In genomic region chr5:69234457-69235268, GRCh38 we compare ENCODE assay signal across 1 cellular context.
TF ChIP-seq lines count a peak whose summit lies in the region.

Gene CDK7, plus strand, starts transcription at chr5:69234886. Its CDS starts 90 bp downstream, at chr5:69234976.

TF ChIP-seq in HEK293, 187 proteins besides CTCF, POLR2A, EP300 and RAD21 (continued from another document and continues in another):
- TF ChIP-seq ZBTB11 (tag by site-specific recombination; conservative IDR thresholded peaks at IDR 0.05; ENCODE audit: low read depth), result peak; percentile 97
- peak; percentile 85 for TF ChIP-seq PRDM10 (tag by site-specific recombination; IDR thresholded peaks at IDR 0.05)
- TF ChIP-seq ZNF2 (tag by site-specific recombination; IDR thresholded peaks at IDR 0.05), result peak; percentile 74
- TF ChIP-seq ZNF580 (tag by site-specific recombination; IDR thresholded peaks at IDR 0.05), result peak; percentile 62; the same call in 1 of the 2 replicates
- no peak for TF ChIP-seq MEIS1 (CRISPR knock-in tag; IDR thresholded peaks at IDR 0.05; ENCODE audit: borderline replicate concordance)
- no peak for TF ChIP-seq ZNF621 (tag by site-specific recombination; IDR thresholded peaks at IDR 0.05)
- no peak for TF ChIP-seq ZNF549 (tag by site-specific recombination; IDR thresholded peaks at IDR 0.05)
- TF ChIP-seq KLF1 (tag by site-specific recombination; IDR thresholded peaks at IDR 0.05), result peak; percentile 35; the same call in 1 of the 2 replicates
- TF ChIP-seq REPIN1 (tag by site-specific recombination; IDR thresholded peaks at IDR 0.05; ENCODE audit: low read depth), result 0 out of 2 replicates have a peak, but pooled peaks have one; percentile 11
- TF ChIP-seq ZNF324 (tag by site-specific recombination; IDR thresholded peaks at IDR 0.05), result 0 out of 2 replicates have a peak, but pooled peaks have one; percentile 62
- peak; percentile 45; the same call in 1 of the 2 replicates for TF ChIP-seq REST (tag by site-specific recombination; IDR thresholded peaks at IDR 0.05)
- peak; percentile 82 for TF ChIP-seq ZFHX2 (tag by site-specific recombination; conservative IDR thresholded peaks at IDR 0.05)
- TF ChIP-seq HIC1 (tag by site-specific recombination; IDR thresholded peaks at IDR 0.05), result peak; percentile 75; the same call in 1 of the 2 replicates
- peak; percentile 49; the same call in 1 of the 2 replicates for TF ChIP-seq ZNF394 (tag by site-specific recombination; IDR thresholded peaks at IDR 0.05; ENCODE audit: borderline replicate concordance)
- TF ChIP-seq ZNF24 (tag by site-specific recombination; IDR thresholded peaks at IDR 0.05), result peak; percentile 87
- peak; percentile 23; the same call in 1 of the 2 replicates for TF ChIP-seq ZNF76 (tag by site-specific recombination; IDR thresholded peaks at IDR 0.05; ENCODE audit: borderline replicate concordance, low read depth)
- peak; percentile 79; the same call in 1 of the 2 replicates for TF ChIP-seq KLF8 (tag by site-specific recombination; IDR thresholded peaks at IDR 0.05)
- peak; percentile 71; the same call in 1 of the 2 replicates for TF ChIP-seq KLF9 (tag by site-specific recombination; IDR thresholded peaks at IDR 0.05; ENCODE audit: low read depth)
- TF ChIP-seq ZBTB6 (tag by site-specific recombination; IDR thresholded peaks at IDR 0.05), result peak; percentile 92
- peak; percentile 34 for TF ChIP-seq ZBTB26 (tag by site-specific recombination; optimal IDR thresholded peaks at IDR 0.05)
- no peak for TF ChIP-seq ZSCAN4 (tag by site-specific recombination; IDR thresholded peaks at IDR 0.05)
- TF ChIP-seq ZFP69B (tag by site-specific recombination; IDR thresholded peaks at IDR 0.05), result peak; percentile 99
- TF ChIP-seq ZBTB17 (tag by site-specific recombination; IDR thresholded peaks at IDR 0.05), result peak; percentile 94
- TF ChIP-seq ZNF518A (tag by site-specific recombination; conservative IDR thresholded peaks at IDR 0.05; ENCODE audit: low read depth), result peak; percentile 17; the same call in 1 of the 2 replicates
- no peak for TF ChIP-seq ZNF416 (tag by site-specific recombination; IDR thresholded peaks at IDR 0.05)
- TF ChIP-seq EGR2 (tag by site-specific recombination; IDR thresholded peaks at IDR 0.05; ENCODE audit: low read depth), result peak; percentile 80
- TF ChIP-seq ZNF660 (tag by site-specific recombination; IDR thresholded peaks at IDR 0.05), result peak; percentile 65
- no peak for TF ChIP-seq ZFP41 (tag by site-specific recombination; IDR thresholded peaks at IDR 0.05; ENCODE audit: borderline replicate concordance)
